ENCODE assay signal across 1 cellular context in genomic region chr17:50703162-50703561, GRCh38.
TF ChIP-seq lines count a peak whose summit lies in the region.

No MANE protein-coding gene starts in this region.

TF ChIP-seq in A549, 52 proteins besides CTCF, POLR2A, EP300 and RAD21:
- TF ChIP-seq KDM1A (IDR thresholded peaks at IDR 0.05; ENCODE audit: low read depth) (no peak), RCOR1 (IDR thresholded peaks at IDR 0.05; ENCODE audit: low read depth, low read length) (no peak), CEBPB (IDR thresholded peaks at IDR 0.05) (peak in 1 of 2 experiments; percentile 45; a peak in 1 of 4 replicates), ZFP36 (IDR thresholded peaks at IDR 0.05; ENCODE audit: borderline replicate concordance, partially characterized antibody) (no peak), HDAC2 (IDR thresholded peaks at IDR 0.05) (no peak)
